In the genomic region with DNA sequence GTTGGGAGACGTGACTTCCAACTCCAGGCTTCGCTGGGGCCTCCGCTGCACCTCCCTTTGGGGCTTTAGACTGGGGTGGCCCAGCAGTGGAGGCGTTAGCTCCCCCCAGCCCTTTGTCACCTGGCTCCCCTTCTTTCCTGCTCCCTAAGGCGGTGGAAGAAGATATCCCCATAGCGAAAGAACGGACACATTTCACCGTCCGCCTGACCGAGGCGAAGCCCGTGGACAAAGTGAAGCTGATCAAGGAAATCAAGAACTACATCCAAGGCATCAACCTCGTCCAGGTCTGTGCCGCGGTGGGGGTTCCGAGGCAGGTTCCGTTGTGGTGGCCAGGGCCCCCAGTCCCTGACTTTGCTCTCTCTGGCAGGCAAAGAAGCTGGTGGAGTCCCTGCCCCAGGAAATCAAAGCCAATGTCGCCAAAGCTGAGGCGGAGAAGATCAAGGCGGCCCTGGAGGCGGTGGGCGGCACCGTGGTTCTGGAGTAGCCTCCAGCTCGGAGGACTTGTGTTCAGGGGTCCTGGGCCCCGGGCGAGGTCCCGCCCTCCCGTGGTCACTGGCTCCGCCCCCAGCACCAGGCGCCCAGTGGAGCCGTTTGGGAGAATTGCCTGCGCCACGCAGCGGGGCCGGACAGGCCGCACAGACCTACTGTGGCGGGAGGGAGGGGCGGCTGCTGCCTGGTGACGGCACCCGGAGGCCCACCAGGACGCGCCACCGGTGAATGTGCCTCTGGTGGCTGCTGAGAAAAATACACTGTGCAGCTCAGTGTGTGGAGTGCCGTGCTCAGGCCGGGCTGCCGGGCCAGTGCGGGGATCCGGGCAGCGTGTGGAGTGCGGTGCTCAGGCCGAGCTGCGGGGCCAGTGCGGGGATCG, we compare ENCODE assay signal across 1 cellular context.
TF ChIP-seq lines count a peak whose summit lies in the region.

No MANE protein-coding gene starts in this region.

TF ChIP-seq in IMR-90, 13 proteins besides CTCF, POLR2A, EP300 and RAD21:
- TF ChIP-seq RCOR1 (IDR thresholded peaks at IDR 0.05; ENCODE audit: insufficient replicate concordance, low read length) (no peak), CEBPB (IDR thresholded peaks at IDR 0.05; ENCODE audit: low read depth, low read length) (no peak), CHD1 (IDR thresholded peaks at IDR 0.05; ENCODE audit: low read depth, low read length) (no peak), NFE2L2 (IDR thresholded peaks at IDR 0.05; ENCODE audit: low read depth, low read length) (no peak), FOS (IDR thresholded peaks at IDR 0.05; ENCODE audit: low read depth, low read length) (no peak), SMC3 (IDR thresholded peaks at IDR 0.05; ENCODE audit: low read depth, low read length) (no peak), BHLHE40 (IDR thresholded peaks at IDR 0.05; ENCODE audit: low read depth, low read length) (no peak), RFX5 (IDR thresholded peaks at IDR 0.05; ENCODE audit: low read depth, low read length) (no peak), MXI1 (IDR thresholded peaks at IDR 0.05; ENCODE audit: borderline replicate concordance, low read depth, low read length) (no peak), MAFK (IDR thresholded peaks at IDR 0.05; ENCODE audit: low read depth, low read length) (no peak)
- TF ChIP-seq, protein P1, sequence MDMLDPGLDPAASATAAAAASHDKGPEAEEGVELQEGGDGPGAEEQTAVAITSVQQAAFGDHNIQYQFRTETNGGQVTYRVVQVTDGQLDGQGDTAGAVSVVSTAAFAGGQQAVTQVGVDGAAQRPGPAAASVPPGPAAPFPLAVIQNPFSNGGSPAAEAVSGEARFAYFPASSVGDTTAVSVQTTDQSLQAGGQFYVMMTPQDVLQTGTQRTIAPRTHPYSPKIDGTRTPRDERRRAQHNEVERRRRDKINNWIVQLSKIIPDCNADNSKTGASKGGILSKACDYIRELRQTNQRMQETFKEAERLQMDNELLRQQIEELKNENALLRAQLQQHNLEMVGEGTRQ (IDR thresholded peaks at IDR 0.05; ENCODE audit: low read depth, low read length), result no peak
- TF ChIP-seq, protein P2, sequence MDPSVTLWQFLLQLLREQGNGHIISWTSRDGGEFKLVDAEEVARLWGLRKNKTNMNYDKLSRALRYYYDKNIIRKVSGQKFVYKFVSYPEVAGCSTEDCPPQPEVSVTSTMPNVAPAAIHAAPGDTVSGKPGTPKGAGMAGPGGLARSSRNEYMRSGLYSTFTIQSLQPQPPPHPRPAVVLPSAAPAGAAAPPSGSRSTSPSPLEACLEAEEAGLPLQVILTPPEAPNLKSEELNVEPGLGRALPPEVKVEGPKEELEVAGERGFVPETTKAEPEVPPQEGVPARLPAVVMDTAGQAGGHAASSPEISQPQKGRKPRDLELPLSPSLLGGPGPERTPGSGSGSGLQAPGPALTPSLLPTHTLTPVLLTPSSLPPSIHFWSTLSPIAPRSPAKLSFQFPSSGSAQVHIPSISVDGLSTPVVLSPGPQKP (IDR thresholded peaks at IDR 0.05; ENCODE audit: borderline replicate concordance, low read depth, low read length), result no peak
